8 cellular contexts compared by ENCODE assay signal in genomic region chr5:142821733-142822487, GRCh38. TPM values are rescaled to one million over a fixed set of nuclear protein-coding genes. Genes with fewer than 3 reads are reported as not detected.
A peak's percentile ranks its signal among the peaks of the same experiment; 100 is the strongest.
DNase-seq lines count a peak whose midpoint lies in the region; ATAC-seq and TF ChIP-seq lines count a peak whose summit lies in the region.

No MANE protein-coding gene starts in this region.

- H3K4me1 ChIP-seq in lower lobe of right lung, result peaks cover 60% of the 10 kb centered on the region

- no peak overlapping the region for H3K4me3 Mint-ChIP-seq in activated B cell treated with CpG ODN at 0.5 μM for 24 hours

- CTCF ChIA-PET in activated B cell treated with CpG ODN at 0.5 μM for 24 hours (lab: Charles Lee), result interaction anchor here (1.2 to 1.5 kb wide), 2 partner anchors 13 to 72 kb away, joined by 3 read pairs; no protein-coding TSS in a partner anchor

- H3K36me3 Mint-ChIP-seq in activated B cell treated with CpG ODN at 0.5 μM for 24 hours (ENCODE audit: low read depth), result no peaks in the 10 kb centered on the region

- DNase-seq in stimulated activated CD4-positive, alpha-beta T cell treated with anti-CD3 and anti-CD28 coated beads, Interleukin-15, amount 100 ng/mL, for 24 hours, result peak; percentile 37
- no peak for DNase-seq in stimulated activated CD4-positive, alpha-beta T cell treated with anti-CD3 and anti-CD28 coated beads, Interleukin-4, amount 100 ng/mL, for 4 hours
- DNase-seq in activated B cell treated with CpG ODN at 0.5 μM for 24 hours, result no peak
- no peak for DNase-seq in lower lobe of right lung
- no peak for DNase-seq in NCI-H146 treated with DMSO at 0.1 percent for 48 hours (lab: John Stamatoyannopoulos, UW; ENCODE audit: unreplicated experiment)
- DNase-seq in C1 segment of cervical spinal cord (lab: John Stamatoyannopoulos, UW), result no peak
- no peak for DNase-seq in middle frontal gyrus (ENCODE audit: extremely low spot score, low spot score)

- no peaks in the 10 kb centered on the region for H3K27me3 Mint-ChIP-seq in activated B cell treated with CpG ODN at 0.5 μM for 24 hours

- no peaks in the 10 kb centered on the region for H3K9me3 ChIP-seq in lower lobe of right lung

- no peak overlapping the region for H3K27ac Mint-ChIP-seq in activated B cell treated with CpG ODN at 0.5 μM for 24 hours

- ATAC-seq in HG03354 (IDR thresholded peaks at IDR 0.05; ENCODE audit: poor library complexity, severe bottlenecking, unreplicated experiment) (peak; percentile 88), activated B cell treated with CpG ODN at 0.5 μM for 24 hours (ENCODE audit: low read depth) (peak; percentile 95), lower lobe of right lung (peak; percentile 48 to 57)

- H3K27me3 ChIP-seq in lower lobe of right lung (ENCODE audit: low read depth), result no peaks in the 10 kb centered on the region

- H3K27ac ChIP-seq in lower lobe of right lung, result no peak overlapping the region

- TF ChIP-seq CTCF in activated B cell treated with CpG ODN at 0.5 μM for 24 hours (IDR thresholded peaks at IDR 0.05), result no peak
- TF ChIP-seq CTCF in lower lobe of right lung (IDR thresholded peaks at IDR 0.05), result no peak

- no peak overlapping the region for H3K4me3 ChIP-seq in lower lobe of right lung

- H3K36me3 ChIP-seq in lower lobe of right lung, result no peaks in the 10 kb centered on the region

- H3K9me3 Mint-ChIP-seq in activated B cell treated with CpG ODN at 0.5 μM for 24 hours, result no peaks in the 10 kb centered on the region

- POLR2A ChIA-PET in activated B cell treated with CpG ODN at 0.5 μM for 24 hours (lab: Charles Lee), result interaction anchor here (0.6 to 0.7 kb wide), 2 partner anchors 10 to 17 kb away, joined by 3 to 5 read pairs; no protein-coding TSS in a partner anchor

- intact Hi-C loops in activated B cell treated with CpG ODN at 0.5 μM for 24 hours (cut with micrococcal nuclease), result loop anchor here (1.0 to 2.0 kb wide), 2 partner anchors 21 to 52 kb away; partner anchors contain the start of gene ARHGAP26
- intact Hi-C loops in lower lobe of right lung (cut with DNase I), result no loop called here

- H3K4me1 Mint-ChIP-seq in activated B cell treated with CpG ODN at 0.5 μM for 24 hours, result peaks cover 5% of the 10 kb centered on the region

RNA-seq across cellular contexts. Expression of gene ARHGAP26, which starts 51.7 kb away (rescaled TPM):
- total RNA-seq in activated B cell treated with CpG ODN at 0.5 μM for 24 hours (14.0 and 20.9 TPM in 2 replicates), lower lobe of right lung (42.1 TPM)
